9 cellular contexts compared by ENCODE assay signal in the genomic region with DNA sequence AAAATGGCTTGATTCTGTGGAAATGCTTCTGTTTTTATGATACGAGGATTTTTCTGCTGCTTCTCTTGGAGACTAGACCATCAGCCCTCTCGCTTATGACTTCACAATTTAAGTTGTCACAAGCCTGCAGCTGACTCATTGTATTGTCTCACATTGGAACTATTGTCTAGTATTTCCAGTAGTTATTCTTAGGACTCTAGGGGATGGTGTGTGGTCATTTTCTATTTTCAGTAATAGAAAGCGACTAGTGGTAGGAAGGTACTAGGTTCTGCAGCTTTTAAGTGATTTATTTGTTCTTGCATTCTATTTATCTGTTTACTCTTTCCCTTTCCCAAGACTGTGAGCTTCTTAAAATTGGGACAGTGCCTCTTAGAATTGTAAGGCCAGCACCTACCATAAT.
A peak's percentile ranks its signal among the peaks of the same experiment; 100 is the strongest.
DNase-seq lines count a peak whose midpoint lies in the region; ATAC-seq, FAIRE-seq and TF ChIP-seq lines count a peak whose summit lies in the region.
"Had no signal": no experiment of that assay in that cellular context is flagged by ENCODE, and none has a peak within 500 bp of the region (broad histone marks: within the 10 kb centered on the region; RNA-seq: fewer than 3 reads in every experiment).

No MANE protein-coding gene starts in this region.

- H3K79me2 ChIP-seq in GM23248 (ENCODE audit: insufficient read depth): peaks cover 88% of the 10 kb centered on the region
- peaks cover 39% of the 10 kb centered on the region for H3K79me2 ChIP-seq in astrocyte (ENCODE audit: insufficient read depth, low read length)

- H3K9me3 ChIP-seq in GM23248 (ENCODE audit: low read depth) (no peaks in the 10 kb centered on the region), astrocyte (ENCODE audit: insufficient read depth, low read depth, low read length) (no peaks in the 10 kb centered on the region), subcutaneous abdominal adipose tissue (ENCODE audit: control insufficient read depth in 5 of 5, low read length in 5 of 5) (no peaks in the 10 kb centered on the region), spleen (no peaks in the 10 kb centered on the region)

- in situ Hi-C loops in GM23248 (cut with MboI): no loop called here

- no peak for TF ChIP-seq POLR2A in spleen (IDR thresholded peaks at IDR 0.05)

- H3K36me3 ChIP-seq in GM23248 (ENCODE audit: low read depth): peaks cover 46% of the 10 kb centered on the region
- peaks cover 39% of the 10 kb centered on the region for H3K36me3 ChIP-seq in astrocyte (ENCODE audit: insufficient read depth, low read length)
- peaks cover 43 to 65% (median 43%) of the 10 kb centered on the region in 5 donors for H3K36me3 ChIP-seq in subcutaneous abdominal adipose tissue (ENCODE audit: control insufficient read depth in 5 of 5, insufficient read depth in 5 of 5, low read length in 5 of 5)
- H3K36me3 ChIP-seq in spleen: peaks cover 0 to 100% (median 65%) of the 10 kb centered on the region in 6 donors

- FAIRE-seq in astrocyte (lab: Jason Lieb, UNC): peak; percentile 97

- peak overlapping the region; percentile 53 for H3K9ac ChIP-seq in GM23248
- H3K9ac ChIP-seq in astrocyte (ENCODE audit: low read length): peak overlapping the region; percentile 65
- peak overlapping the region in 2 of 5 donors; percentile 2 to 22 for H3K9ac ChIP-seq in subcutaneous abdominal adipose tissue (ENCODE audit: low read length in 5 of 5)

- H3K27me3 Mint-ChIP-seq in astrocyte (ENCODE audit: low read depth, unreplicated experiment): no peaks in the 10 kb centered on the region

- H3K9me3 Mint-ChIP-seq in astrocyte (ENCODE audit: unreplicated experiment): no peaks in the 10 kb centered on the region

- DNase-seq in GM23248: peak; percentile 94
- DNase-seq in astrocyte (ENCODE audit: low read depth): peak; percentile 93
- DNase-seq in left cardiac atrium: no peak
- no peak for DNase-seq in stimulated activated CD4-positive, alpha-beta T cell treated with anti-CD3 and anti-CD28 coated beads, Interleukin-12 subunit alpha, Interleukin-12 subunit beta, amount 100 ng/mL, for 4 hours
- no peak for DNase-seq in spleen
- DNase-seq in HuH-7 (ENCODE audit: low spot score): no peak
- no peak for DNase-seq in NCI-H446 (lab: John Stamatoyannopoulos, UW)
- DNase-seq: central memory CD4-positive, alpha-beta T cell had no signal

- peaks cover 7% of the 10 kb centered on the region; the same call in 1 of the 2 replicates for H4K20me1 ChIP-seq in GM23248 (ENCODE audit: insufficient read depth)
- H4K20me1 ChIP-seq in astrocyte (ENCODE audit: insufficient read depth, low read length): peaks cover 58% of the 10 kb centered on the region

- H2AFZ ChIP-seq in GM23248 (no peak overlapping the region), astrocyte (ENCODE audit: low read depth, low read length) (no peak overlapping the region)

- WGBS in GM23248 (ENCODE audit: low coverage in 1 of 2, low lambda C conversion rate in 2 of 2, missing lambda C conversion rate in 2 of 2), 2 experiments: 3 to 5% methylated on average over 3 of the region's 3 CpGs
- WGBS in spleen, 5 donors: 88 to 95% (median 89%) methylated on average over 3 of the region's 3 CpGs

- peak overlapping the region; percentile 67 for H3K27ac Mint-ChIP-seq in astrocyte (ENCODE audit: unreplicated experiment)

- H3K27me3 ChIP-seq in GM23248 (replicated peaks; ENCODE audit: insufficient read depth): no peaks in the 10 kb centered on the region
- no peaks in the 10 kb centered on the region for H3K27me3 ChIP-seq in astrocyte (ENCODE audit: insufficient read depth, low read length)
- H3K27me3 ChIP-seq in subcutaneous abdominal adipose tissue (ENCODE audit: control insufficient read depth in 5 of 5, insufficient read depth in 4 of 5, low read length in 5 of 5): no peaks in the 10 kb centered on the region
- H3K27me3 ChIP-seq in spleen (replicated peaks in 1 of 7): no peaks in the 10 kb centered on the region

- peaks cover 34% of the 10 kb centered on the region for H3K4me1 ChIP-seq in GM23248 (ENCODE audit: insufficient read depth)
- H3K4me1 ChIP-seq in astrocyte (ENCODE audit: insufficient read depth, low read length): peaks cover 43% of the 10 kb centered on the region
- H3K4me1 ChIP-seq in subcutaneous abdominal adipose tissue (ENCODE audit: control insufficient read depth in 5 of 5, insufficient read depth in 5 of 5, low read length in 5 of 5): peaks cover 0 to 36% (median 16%) of the 10 kb centered on the region in 5 donors
- peaks cover 0 to 33% (median 4%) of the 10 kb centered on the region in 6 donors for H3K4me1 ChIP-seq in spleen

- ATAC-seq in left cardiac atrium: peak; percentile 84

- H3K36me3 Mint-ChIP-seq in astrocyte (ENCODE audit: low read depth, unreplicated experiment): peaks cover 20% of the 10 kb centered on the region

- H3K4me3 ChIP-seq in GM23248 (no peak overlapping the region), astrocyte (ENCODE audit: insufficient read depth, low read depth, low read length) (peak overlapping the region; percentile 5), subcutaneous abdominal adipose tissue (ENCODE audit: low read depth in 1 of 5, low read length in 5 of 5) (no peak overlapping the region), spleen (no peak overlapping the region)

- TF ChIP-seq CTCF in astrocyte (IDR thresholded peaks at IDR 0.05; ENCODE audit: insufficient read depth, low read depth, low read length) (peak; percentile 21), spleen (IDR thresholded peaks at IDR 0.05 in 8 of 11, conservative IDR thresholded peaks at IDR 0.05 in 3 of 11) (no peak)

- H3K4me2 ChIP-seq in GM23248 (ENCODE audit: unreplicated experiment) (peak overlapping the region; percentile 37), astrocyte (ENCODE audit: low read length) (peak overlapping the region; percentile 75)

- H3K27ac ChIP-seq in GM23248 (peak overlapping the region; percentile 73), astrocyte (ENCODE audit: low read depth, low read length) (peak overlapping the region; percentile 74), subcutaneous abdominal adipose tissue (ENCODE audit: low read depth, low read length) (peak overlapping the region; percentile 78), spleen (no peak overlapping the region)

- no peak overlapping the region for H3K4me3 Mint-ChIP-seq in astrocyte (ENCODE audit: unreplicated experiment)

- H3F3A ChIP-seq in GM23248 (ENCODE audit: insufficient read depth): peaks cover 54% of the 10 kb centered on the region

- no peaks in the 10 kb centered on the region for H3K9me2 ChIP-seq in GM23248 (ENCODE audit: insufficient read depth)

- intact Hi-C loops in left cardiac atrium (cut with DNase I) (no loop called here), spleen (cut with DNase I; ENCODE audit: low total_unique reads) (no loop called here)

- H3K4me1 Mint-ChIP-seq in astrocyte (ENCODE audit: low read depth, unreplicated experiment): peaks cover 45% of the 10 kb centered on the region

Comparison
In these comparisons a context has a peak if more than half of its experiments do, and no peak if none do; other contexts are left out.
1. DNase-seq: peak in GM23248 (single experiment) and astrocyte (single experiment); none in left cardiac atrium (single experiment), stimulated activated CD4-positive, alpha-beta T cell treated with anti-CD3 and anti-CD28 coated beads, Interleukin-12 subunit alpha, Interleukin-12 subunit beta, amount 100 ng/mL, for 4 hours (single experiment), spleen (single experiment), HuH-7 (single experiment) and NCI-H446 (0 of 2).
2. H3K27ac ChIP-seq: peak in GM23248 (single experiment), astrocyte (single experiment) and subcutaneous abdominal adipose tissue (single experiment); none in spleen (0 of 8).